ENCODE assay signal across 2 cellular contexts in genomic region chr6:137983269-137983668, GRCh38.
TF ChIP-seq lines count a peak whose summit lies in the region.

No MANE protein-coding gene starts in this region.

TF ChIP-seq in K562, 482 proteins besides CTCF, POLR2A, EP300 and RAD21 (continued from another document):
- TF ChIP-seq ZNF280A (IDR thresholded peaks at IDR 0.05; ENCODE audit: low read depth, partially characterized antibody) (no peak), U2AF1 (optimal IDR thresholded peaks at IDR 0.05; ENCODE audit: low read depth, low read length) (no peak), MAX (CRISPR knock-in tag; IDR thresholded peaks at IDR 0.05) (no peak), PCBP1 (IDR thresholded peaks at IDR 0.05; ENCODE audit: low read depth, low read length, poor library complexity, severe bottlenecking) (no peak), ZFX (CRISPR knock-in tag; IDR thresholded peaks at IDR 0.05) (no peak), NFE2L1 (tag; IDR thresholded peaks at IDR 0.05; ENCODE audit: borderline replicate concordance, low read depth) (no peak), KAT8 (IDR thresholded peaks at IDR 0.05; ENCODE audit: low read depth) (no peak)
TF ChIP-seq in K562: peak in this region for 0.

TF ChIP-seq in GM12891, 5 proteins besides CTCF, POLR2A, EP300 and RAD21 (continued from another document):
- no peak for TF ChIP-seq TAF1 (IDR thresholded peaks at IDR 0.05; ENCODE audit: low read depth, low read length)
